7 cellular contexts compared by ENCODE assay signal in the genomic region with DNA sequence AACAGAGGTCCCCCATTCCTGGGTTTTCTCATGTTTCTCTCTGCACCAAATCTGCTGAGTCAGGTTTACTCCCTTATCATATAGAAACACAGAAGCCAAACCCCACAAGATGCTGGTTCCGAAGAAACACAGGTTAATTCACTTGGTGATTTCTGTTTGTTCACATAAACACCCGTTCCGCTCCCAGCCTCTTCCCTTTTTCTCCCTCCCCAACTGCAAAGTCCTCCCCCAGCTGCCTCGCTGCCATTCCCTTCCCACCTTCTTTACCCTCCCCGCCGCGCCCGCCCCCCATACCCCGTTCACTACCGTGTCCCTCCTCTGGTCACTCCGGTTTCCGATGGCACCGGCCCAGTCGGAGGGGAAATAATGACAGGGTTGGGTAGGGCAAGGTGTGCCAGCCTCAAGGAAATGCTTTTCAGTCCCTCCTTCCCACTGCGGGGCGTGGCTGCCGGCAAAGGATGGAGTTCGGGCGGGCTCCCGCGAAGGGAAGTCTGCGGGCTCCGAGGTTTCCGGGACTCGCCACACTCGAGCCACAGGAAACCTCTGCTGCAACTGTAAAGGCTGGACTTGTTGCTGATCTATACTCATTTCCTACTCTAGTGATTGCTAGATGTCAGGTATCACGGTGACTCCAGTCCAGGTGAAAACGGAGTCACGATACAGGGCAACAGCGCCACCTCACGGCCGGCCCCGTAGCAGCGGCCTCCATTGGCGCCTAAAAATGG. TPM values are rescaled to one million over a fixed set of nuclear protein-coding genes. Genes with fewer than 3 reads are reported as not detected.
DNase-seq lines count a peak whose midpoint lies in the region; ATAC-seq and TF ChIP-seq lines count a peak whose summit lies in the region.

Gene STYK1 (minus strand): TSS at position 393 of the 725 bp plus-strand sequence. CDS start 39,434 bp downstream, outside the sequence.

- peak; percentile 83 for ATAC-seq in GM18511 (IDR thresholded peaks at IDR 0.05; ENCODE audit: unreplicated experiment)
- ATAC-seq in HG03521 (IDR thresholded peaks at IDR 0.05; ENCODE audit: unreplicated experiment) = peak; percentile 42
- peak; percentile 75 to 78 for ATAC-seq in activated T-cell treated with anti-CD3 and anti-CD28 coated beads, Interleukin-2, amount 50 U/mL, for 4 hours
- ATAC-seq in natural killer cell = peak; percentile 59 to 80 (median 76)
- ATAC-seq in stimulated activated memory B cell treated with anti-CD40 and anti-IgM and Interleukin-4, amounts not matched to agents 10 μg/mL and 1 μg/mL and 100 μg/mL, for 72 hours = peak; percentile 59

- DNase-seq in NT2/D1 (ENCODE audit: low read depth, low spot score) = peak; percentile 84
- DNase-seq in activated T-cell treated with anti-CD3 and anti-CD28 coated beads, Interleukin-2, amount 50 U/mL, for 4 hours = peak; percentile 69
- DNase-seq in fibroblast of lung (ENCODE audit: low read depth in 2 of 2) = peak; percentile 22 to 29
- peak; percentile 65 for DNase-seq in natural killer cell

- peak within 1 kb of the TSS; percentile 91 for H3K4me2 ChIP-seq in fibroblast of lung (ENCODE audit: extremely low read depth, insufficient read depth, low read length)

- H3K4me3 ChIP-seq in NT2/D1 (ENCODE audit: insufficient read length, low read depth) = peak within 1 kb of the TSS; percentile 81
- peak within 1 kb of the TSS; percentile 54 to 72 (median 64) for H3K4me3 ChIP-seq in fibroblast of lung (replicated peaks in 1 of 4; ENCODE audit: control extremely low read depth in 1 of 4, insufficient read depth in 1 of 4, low read depth in 3 of 4, low read length in 4 of 4)

- H3K9ac ChIP-seq in NT2/D1 (ENCODE audit: insufficient read length, low read depth) = peak within 1 kb of the TSS; percentile 81
- H3K9ac ChIP-seq in fibroblast of lung (ENCODE audit: insufficient read depth, low read length) = peak within 1 kb of the TSS; percentile 8

- H3K4me1 Mint-ChIP-seq in activated T-cell treated with anti-CD3 and anti-CD28 coated beads, Interleukin-2, amount 50 U/mL, for 4 hours (ENCODE audit: low read depth) = peaks cover 29% of the 10 kb centered on the region
- H3K4me1 Mint-ChIP-seq in natural killer cell = peaks cover 42 to 48% of the 10 kb centered on the region in 2 donors
- H3K4me1 Mint-ChIP-seq in stimulated activated memory B cell treated with anti-CD40 and anti-IgM and Interleukin-4, amounts not matched to agents 10 μg/mL and 1 μg/mL and 100 μg/mL, for 72 hours = peaks cover 20% of the 10 kb centered on the region

- H3K27me3 Mint-ChIP-seq in activated T-cell treated with anti-CD3 and anti-CD28 coated beads, Interleukin-2, amount 50 U/mL, for 4 hours (ENCODE audit: low read depth) = peaks cover 34% of the 10 kb centered on the region
- H3K27me3 Mint-ChIP-seq in natural killer cell (ENCODE audit: low read depth in 2 of 2) = peaks cover 22 to 40% of the 10 kb centered on the region in 2 donors
- H3K27me3 Mint-ChIP-seq in stimulated activated memory B cell treated with anti-CD40 and anti-IgM and Interleukin-4, amounts not matched to agents 10 μg/mL and 1 μg/mL and 100 μg/mL, for 72 hours = peaks cover 69% of the 10 kb centered on the region

- peak; percentile 92 to 94 for TF ChIP-seq CTCF in fibroblast of lung (conservative IDR thresholded peaks at IDR 0.05 in 1 of 2, IDR thresholded peaks at IDR 0.05 in 1 of 2; ENCODE audit: low read depth in 1 of 2, low read length in 2 of 2)
- TF ChIP-seq CTCF in natural killer cell (IDR thresholded peaks at IDR 0.05) = peak; percentile 94

- H3K27me3 ChIP-seq in NT2/D1 (ENCODE audit: insufficient read depth, insufficient read length) (no peaks in the 10 kb centered on the region), fibroblast of lung (ENCODE audit: control insufficient read depth, insufficient read depth, low read length) (peaks cover 3% of the 10 kb centered on the region)

- H3K27ac Mint-ChIP-seq in natural killer cell = peak within 1 kb of the TSS; percentile 64 to 74
- H3K27ac Mint-ChIP-seq in stimulated activated memory B cell treated with anti-CD40 and anti-IgM and Interleukin-4, amounts not matched to agents 10 μg/mL and 1 μg/mL and 100 μg/mL, for 72 hours = no peak within 1 kb of the TSS

- H3K36me3 Mint-ChIP-seq in activated T-cell treated with anti-CD3 and anti-CD28 coated beads, Interleukin-2, amount 50 U/mL, for 4 hours (ENCODE audit: insufficient read depth) = no peaks in the 10 kb centered on the region
- no peaks in the 10 kb centered on the region for H3K36me3 Mint-ChIP-seq in natural killer cell
- no peaks in the 10 kb centered on the region for H3K36me3 Mint-ChIP-seq in stimulated activated memory B cell treated with anti-CD40 and anti-IgM and Interleukin-4, amounts not matched to agents 10 μg/mL and 1 μg/mL and 100 μg/mL, for 72 hours

- no peaks in the 10 kb centered on the region for H4K20me1 ChIP-seq in fibroblast of lung (ENCODE audit: control insufficient read depth, extremely low read depth, insufficient read depth, low read length)

- H3K9me3 Mint-ChIP-seq in activated T-cell treated with anti-CD3 and anti-CD28 coated beads, Interleukin-2, amount 50 U/mL, for 4 hours = no peaks in the 10 kb centered on the region
- H3K9me3 Mint-ChIP-seq in natural killer cell = no peaks in the 10 kb centered on the region
- H3K9me3 Mint-ChIP-seq in stimulated activated memory B cell treated with anti-CD40 and anti-IgM and Interleukin-4, amounts not matched to agents 10 μg/mL and 1 μg/mL and 100 μg/mL, for 72 hours = peaks cover 5% of the 10 kb centered on the region

- H3K4me1 ChIP-seq in NT2/D1 (ENCODE audit: insufficient read depth, insufficient read length) = no peaks in the 10 kb centered on the region
- no peaks in the 10 kb centered on the region for H3K4me1 ChIP-seq in fibroblast of lung (ENCODE audit: control insufficient read depth, extremely low read depth, insufficient read depth, low read length)

- H3K27ac ChIP-seq in fibroblast of lung (ENCODE audit: insufficient read depth, low read length) = no peak within 1 kb of the TSS

- H3K4me3 Mint-ChIP-seq in activated T-cell treated with anti-CD3 and anti-CD28 coated beads, Interleukin-2, amount 50 U/mL, for 4 hours = peak within 1 kb of the TSS; percentile 69
- H3K4me3 Mint-ChIP-seq in natural killer cell = peak within 1 kb of the TSS; percentile 80
- H3K4me3 Mint-ChIP-seq in stimulated activated memory B cell treated with anti-CD40 and anti-IgM and Interleukin-4, amounts not matched to agents 10 μg/mL and 1 μg/mL and 100 μg/mL, for 72 hours = peak within 1 kb of the TSS; percentile 63

- no peaks in the 10 kb centered on the region for H3K79me2 ChIP-seq in fibroblast of lung (ENCODE audit: control insufficient read depth, insufficient read depth, low read length)

- H2AFZ ChIP-seq in fibroblast of lung (ENCODE audit: low read length) = peak within 1 kb of the TSS; percentile 90

- intact Hi-C loops in natural killer cell (cut with micrococcal nuclease) = loop anchor here (5.0 kb wide), 4 partner anchors 112 to 522 kb away; no protein-coding TSS in a partner anchor

- H3K9me3 ChIP-seq in NT2/D1 (ENCODE audit: insufficient read depth, low read length) = no peaks in the 10 kb centered on the region
- no peaks in the 10 kb centered on the region for H3K9me3 ChIP-seq in fibroblast of lung (ENCODE audit: control insufficient read depth, insufficient read depth, low read depth, low read length)

- H3K36me3 ChIP-seq in NT2/D1 (ENCODE audit: insufficient read depth, insufficient read length, low read length) = no peaks in the 10 kb centered on the region
- no peaks in the 10 kb centered on the region for H3K36me3 ChIP-seq in fibroblast of lung (ENCODE audit: control insufficient read depth, insufficient read depth, low read length)

RNA-seq across cellular contexts. Expression of gene STYK1, which starts in this region (rescaled TPM):
- under 1 TPM; 0.25 to 0.33 (median 0.32) TPM for total RNA-seq in activated T-cell treated with anti-CD3 and anti-CD28 coated beads, Interleukin-2, amount 50 U/mL, for 4 hours
- total RNA-seq in fibroblast of lung (under 0.01 TPM in 1 of 2 replicates, not detected in the other), natural killer cell (1 to 10 TPM; 2.0 to 2.6 (median 2.4) TPM)
- polyA plus RNA-seq in fibroblast of lung = 0.41 TPM in 1 of 2 replicates, not detected in the other
- 0.41 TPM in 1 of 2 replicates, not detected in the other for polyA plus RNA-seq in fibroblast of lung (2012)
- polyA minus RNA-seq in fibroblast of lung (ENCODE audit: low replicate concordance) = not detected in 2 replicates

Comparison
In these comparisons a context has a peak if more than half of its experiments do, and no peak if none do; other contexts are left out.
1. Peak in DNase-seq and ATAC-seq in activated T-cell treated with anti-CD3 and anti-CD28 coated beads, Interleukin-2, amount 50 U/mL, for 4 hours; RNA of the gene not detected or under 1 TPM.
2. Peak in DNase-seq, H3K4me3 ChIP-seq, H3K9ac ChIP-seq and H3K4me2 ChIP-seq in fibroblast of lung; RNA of the gene not detected or under 1 TPM.
3. DNase-seq: peak in every context shown above with its lines; median percentile 84 in NT2/D1; 69 in activated T-cell treated with anti-CD3 and anti-CD28 coated beads, Interleukin-2, amount 50 U/mL, for 4 hours; 65 in natural killer cell; 26 in fibroblast of lung.